In genomic region chr6:115441671-115442070, GRCh38 we compare ENCODE assay signal across 21 cellular contexts.
DNase-seq lines count a peak whose midpoint lies in the region; ATAC-seq and TF ChIP-seq lines count a peak whose summit lies in the region.
"Had no signal": no experiment of that assay in that cellular context is flagged by ENCODE, and none has a peak within 500 bp of the region (broad histone marks: within the 10 kb centered on the region; RNA-seq: fewer than 3 reads in every experiment).

No MANE protein-coding gene starts in this region.

- no peak overlapping the region for H3K27ac ChIP-seq in right cardiac atrium (ENCODE audit: low read length)
- H3K27ac ChIP-seq: GM23248, PC-9 had no signal

- no peaks in the 10 kb centered on the region for H3K27me3 ChIP-seq in adipocyte (replicated peaks; ENCODE audit: control insufficient read depth, insufficient read depth, low read length)
- H3K27me3 ChIP-seq in right cardiac atrium (ENCODE audit: control insufficient read depth, insufficient read depth), result no peaks in the 10 kb centered on the region
- H3K27me3 ChIP-seq: MG63 had no signal

- intact Hi-C loops in right cardiac atrium (cut with DNase I) (no loop called here), mucosa of descending colon (cut with DNase I, micrococcal nuclease) (no loop called here)

- no peak overlapping the region for H3K4me3 ChIP-seq in adipocyte (ENCODE audit: low read length)
- H3K4me3 ChIP-seq in foreskin fibroblast (ENCODE audit: low read depth in 1 of 2, low read length in 2 of 2), result no peak overlapping the region
- H3K4me3 ChIP-seq in right cardiac atrium (ENCODE audit: low read length), result no peak overlapping the region
- H3K4me3 ChIP-seq in mucosa of descending colon, result no peak overlapping the region
- H3K4me3 ChIP-seq: GM23248, MG63, PC-9 had no signal

- no peak for TF ChIP-seq CTCF in foreskin fibroblast (IDR thresholded peaks at IDR 0.05; ENCODE audit: low read depth, low read length)
- TF ChIP-seq CTCF in mucosa of descending colon (IDR thresholded peaks at IDR 0.05), result no peak

- ATAC-seq in right cardiac atrium (no peak), mucosa of descending colon (no peak)
- ATAC-seq: HCT116, Right ventricle myocardium inferior had no signal

- no peaks in the 10 kb centered on the region for H3K9me3 ChIP-seq in adipocyte (ENCODE audit: control insufficient read depth, low read length)
- H3K9me3 ChIP-seq in right cardiac atrium (ENCODE audit: control insufficient read depth, low read length), result no peaks in the 10 kb centered on the region
- H3K9me3 ChIP-seq in mucosa of descending colon, result peaks cover 7% of the 10 kb centered on the region
- H3K9me3 ChIP-seq: MG63, SK-N-SH had no signal

- DNase-seq in AG08395 (ENCODE audit: low spot score) (peak; percentile 29), EL (peak; percentile 1), adipocyte (ENCODE audit: low read depth) (peak; percentile 94), foreskin fibroblast (peak; percentile 41 to 78), foreskin melanocyte (no peak), right cardiac atrium (no peak), mucosa of descending colon (no peak)
- DNase-seq in stimulated activated CD4-positive, alpha-beta T cell treated with anti-CD3 and anti-CD28 coated beads, Interleukin-4, amount 100 ng/mL, for 24 hours, result no peak
- DNase-seq: 8988T, AML-193, COR-L47, DMS153, GM23248, KG1, MG63, NCI-H1092, NCI-H510A treated with DMSO at 0.1 percent for 48 hours, PC-9, SK-N-SH had no signal

- H3K4me1 ChIP-seq in adipocyte (ENCODE audit: control insufficient read depth, insufficient read depth, low read length) (peaks cover 15% of the 10 kb centered on the region), right cardiac atrium (ENCODE audit: control insufficient read depth, insufficient read depth, low read length) (no peaks in the 10 kb centered on the region), mucosa of descending colon (ENCODE audit: low read depth) (no peaks in the 10 kb centered on the region)

- H3K36me3 ChIP-seq in adipocyte (ENCODE audit: control insufficient read depth, insufficient read depth, low read length, severe bottlenecking) (no peaks in the 10 kb centered on the region), mucosa of descending colon (ENCODE audit: low read depth) (no peaks in the 10 kb centered on the region)
- H3K36me3 ChIP-seq: MG63 had no signal

- no peak overlapping the region for H3K9ac ChIP-seq in adipocyte (ENCODE audit: low read length)
- H3K9ac ChIP-seq: GM23248, SK-N-SH had no signal

- 71% methylated on average over 1 of the region's 1 CpG for WGBS in right cardiac atrium

Comparison
In these comparisons a context has a peak if more than half of its experiments do, and no peak if none do; other contexts are left out.
1. DNase-seq: peak in AG08395 (single experiment), EL (single experiment), adipocyte (single experiment) and foreskin fibroblast (2 of 2); none in stimulated activated CD4-positive, alpha-beta T cell treated with anti-CD3 and anti-CD28 coated beads, Interleukin-4, amount 100 ng/mL, for 24 hours (single experiment), foreskin melanocyte (single experiment), right cardiac atrium (0 of 3) and mucosa of descending colon (0 of 3).